Comparison of ENCODE assay signal across 15 cellular contexts in the genomic region with DNA sequence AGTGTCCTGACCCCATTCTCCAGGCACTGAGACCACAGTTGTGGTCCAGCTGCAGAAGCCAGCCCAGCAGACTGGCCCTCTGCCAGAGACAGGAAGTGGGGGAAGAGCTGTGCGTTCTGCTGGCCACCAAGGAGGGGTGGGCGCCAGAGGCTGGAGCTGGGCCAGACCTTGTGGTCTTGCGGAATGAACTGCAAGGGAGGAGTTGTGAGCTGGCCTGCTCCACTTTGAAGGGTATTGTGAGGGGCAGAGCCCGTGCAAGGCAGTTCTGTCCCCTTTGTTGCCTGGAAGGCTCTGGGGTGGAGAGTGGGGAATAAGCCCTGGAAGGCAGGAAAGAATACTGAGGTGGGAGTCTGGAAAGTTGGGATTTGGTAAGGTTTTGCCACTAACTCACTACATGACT.
DNase-seq lines count a peak whose midpoint lies in the region; ATAC-seq and TF ChIP-seq lines count a peak whose summit lies in the region.
"Had no signal": no experiment of that assay in that cellular context is flagged by ENCODE, and none has a peak within 500 bp of the region (broad histone marks: within the 10 kb centered on the region; RNA-seq: fewer than 3 reads in every experiment).

No MANE protein-coding gene starts in this region.

- TF ChIP-seq EP300 in Ishikawa (IDR thresholded peaks at IDR 0.05; ENCODE audit: borderline replicate concordance): no peak

- DNase-seq in left kidney (ENCODE audit: low read depth, low spot score): peak; percentile 75
- DNase-seq in skeletal muscle cell (ENCODE audit: low read depth): peak; percentile 40
- DNase-seq in RKO (ENCODE audit: low spot score): no peak
- DNase-seq in activated CD4-positive, alpha-beta T cell treated with anti-CD3 and anti-CD28 coated beads, Interleukin-2, amount 50 U/mL, for 1 hour: no peak
- DNase-seq: activated B cell treated with CpG ODN at 0.5 μM for 24 hours; adrenal gland; CD8-positive, alpha-beta T cell; effector memory CD4-positive, alpha-beta T cell; gastrocnemius medialis; IMR-90; naive B cell; NCI-H1694 had no signal

- H3K4me3 ChIP-seq in skeletal muscle cell (ENCODE audit: low read depth, low read length): no peak overlapping the region
- H3K4me3 ChIP-seq: adrenal gland, gastrocnemius medialis had no signal

- no peak for TF ChIP-seq RAD21 in Ishikawa (IDR thresholded peaks at IDR 0.05; ENCODE audit: low read depth)

- peak overlapping the region; percentile 40 for H3K27ac ChIP-seq in angular gyrus (ENCODE audit: low read depth, low read length)
- H3K27ac ChIP-seq: adrenal gland, gastrocnemius medialis had no signal

- no peak for ATAC-seq in HG03457 (IDR thresholded peaks at IDR 0.05; ENCODE audit: unreplicated experiment)
- ATAC-seq: CD8-positive, alpha-beta T cell; gastrocnemius medialis had no signal

TF ChIP-seq in Ishikawa, 13 proteins besides CTCF, POLR2A, EP300 and RAD21:
- TF ChIP-seq TEAD4 (IDR thresholded peaks at IDR 0.05) (no peak), NFIC (IDR thresholded peaks at IDR 0.05) (peak; percentile 22; the same call in 1 of the 2 replicates)

Comparison
In these comparisons a context has a peak if more than half of its experiments do, and no peak if none do; other contexts are left out.
1. DNase-seq: peak in left kidney (single experiment) and skeletal muscle cell (single experiment); none in RKO (single experiment) and activated CD4-positive, alpha-beta T cell treated with anti-CD3 and anti-CD28 coated beads, Interleukin-2, amount 50 U/mL, for 1 hour (single experiment).